Comparison of ENCODE assay signal across 21 cellular contexts in genomic region chr4:13866881-13867280, GRCh38.
"Had no signal": no experiment of that assay in that cellular context is flagged by ENCODE, and none has a peak within 500 bp of the region (broad histone marks: within the 10 kb centered on the region; RNA-seq: fewer than 3 reads in every experiment).

No MANE protein-coding gene starts in this region.

- H3K9ac ChIP-seq: parathyroid adenoma had no signal

- H3K4me3 Mint-ChIP-seq: activated CD4-positive, alpha-beta T cell treated with anti-CD3 and anti-CD28 coated beads, Interleukin-2, amount 10 ng/mL, durations not matched to agents 24 days and 14 days; activated naive CD4-positive, alpha-beta T cell treated with anti-CD3 and anti-CD28 coated beads for 36 hours; activated T-cell treated with anti-CD3 and anti-CD28 coated beads, Interleukin-2, amount 50 U/mL, for 4 hours; mesothelial cell of epicardium; nephron; stimulated activated effector memory CD8-positive, alpha-beta T cell treated with anti-CD3 and anti-CD28 coated beads, Interleukin-12 subunit alpha, Interleukin-12 subunit beta, amount 100 ng/mL, for 72 hours had no signal

- H3K27ac ChIP-seq: esophagus muscularis mucosa, foreskin keratinocyte, hepatocyte, parathyroid adenoma, testis, upper lobe of left lung had no signal

- H3K4me2 ChIP-seq: hepatocyte had no signal

- H2AFZ ChIP-seq: hepatocyte, parathyroid adenoma had no signal

- H3K36me3 Mint-ChIP-seq: stimulated activated effector memory CD8-positive, alpha-beta T cell treated with anti-CD3 and anti-CD28 coated beads, Interleukin-12 subunit alpha, Interleukin-12 subunit beta, amount 100 ng/mL, for 72 hours had no signal

- H3K27me3 ChIP-seq: esophagus muscularis mucosa, foreskin keratinocyte, hepatocyte, testis, upper lobe of left lung had no signal

- ATAC-seq: activated T-cell treated with anti-CD3 and anti-CD28 coated beads, Interleukin-2, amount 50 U/mL, for 4 hours; foreskin keratinocyte; sciatic nerve; stimulated activated effector memory CD8-positive, alpha-beta T cell treated with anti-CD3 and anti-CD28 coated beads, Interleukin-12 subunit alpha, Interleukin-12 subunit beta, amount 100 ng/mL, for 72 hours had no signal

- H3K36me3 ChIP-seq: esophagus muscularis mucosa, upper lobe of left lung had no signal

- H3K79me2 ChIP-seq: hepatocyte had no signal

- H3K4me3 ChIP-seq: esophagus muscularis mucosa, hepatocyte, lung, testis, upper lobe of left lung had no signal

- FAIRE-seq: keratinocyte had no signal

- DNase-seq: activated CD4-positive, alpha-beta T cell treated with anti-CD3 and anti-CD28 coated beads, Interleukin-2, amount 10 ng/mL, durations not matched to agents 24 days and 14 days; activated CD8-positive, alpha-beta memory T cell treated with anti-CD3 and anti-CD28 coated beads, Interleukin-2, amount 50 U/mL, for 4 hours; activated naive CD4-positive, alpha-beta T cell treated with anti-CD3 and anti-CD28 coated beads for 36 hours; activated T-cell treated with anti-CD3 and anti-CD28 coated beads, Interleukin-2, amount 50 U/mL, for 4 hours; aorta; cerebellar nuclear complex; effector CD4-positive, alpha-beta T cell; stimulated activated CD4-positive, alpha-beta T cell treated with anti-CD3 and anti-CD28 coated beads, Interleukin-4, amount 100 ng/mL, for 24 hours; T1000; testis; upper lobe of left lung had no signal

- H3K4me1 ChIP-seq: esophagus muscularis mucosa, foreskin keratinocyte, testis, upper lobe of left lung had no signal

- H3K4me1 Mint-ChIP-seq: activated CD4-positive, alpha-beta T cell treated with anti-CD3 and anti-CD28 coated beads, Interleukin-2, amount 10 ng/mL, durations not matched to agents 24 days and 14 days; mesothelial cell of epicardium; nephron; stimulated activated effector memory CD8-positive, alpha-beta T cell treated with anti-CD3 and anti-CD28 coated beads, Interleukin-12 subunit alpha, Interleukin-12 subunit beta, amount 100 ng/mL, for 72 hours had no signal

- H3K27ac Mint-ChIP-seq: activated CD4-positive, alpha-beta T cell treated with anti-CD3 and anti-CD28 coated beads, Interleukin-2, amount 10 ng/mL, durations not matched to agents 24 days and 14 days; activated naive CD4-positive, alpha-beta T cell treated with anti-CD3 and anti-CD28 coated beads for 36 hours; mesothelial cell of epicardium; nephron; stimulated activated effector memory CD8-positive, alpha-beta T cell treated with anti-CD3 and anti-CD28 coated beads, Interleukin-12 subunit alpha, Interleukin-12 subunit beta, amount 100 ng/mL, for 72 hours had no signal

- H3K27me3 Mint-ChIP-seq: activated CD4-positive, alpha-beta T cell treated with anti-CD3 and anti-CD28 coated beads, Interleukin-2, amount 10 ng/mL, durations not matched to agents 24 days and 14 days had no signal

- H3K9me3 ChIP-seq: esophagus muscularis mucosa, testis had no signal

- H3K9me3 Mint-ChIP-seq: activated CD4-positive, alpha-beta T cell treated with anti-CD3 and anti-CD28 coated beads, Interleukin-2, amount 10 ng/mL, durations not matched to agents 24 days and 14 days had no signal
